Comparison of ENCODE assay signal across 8 cellular contexts in the genomic region with DNA sequence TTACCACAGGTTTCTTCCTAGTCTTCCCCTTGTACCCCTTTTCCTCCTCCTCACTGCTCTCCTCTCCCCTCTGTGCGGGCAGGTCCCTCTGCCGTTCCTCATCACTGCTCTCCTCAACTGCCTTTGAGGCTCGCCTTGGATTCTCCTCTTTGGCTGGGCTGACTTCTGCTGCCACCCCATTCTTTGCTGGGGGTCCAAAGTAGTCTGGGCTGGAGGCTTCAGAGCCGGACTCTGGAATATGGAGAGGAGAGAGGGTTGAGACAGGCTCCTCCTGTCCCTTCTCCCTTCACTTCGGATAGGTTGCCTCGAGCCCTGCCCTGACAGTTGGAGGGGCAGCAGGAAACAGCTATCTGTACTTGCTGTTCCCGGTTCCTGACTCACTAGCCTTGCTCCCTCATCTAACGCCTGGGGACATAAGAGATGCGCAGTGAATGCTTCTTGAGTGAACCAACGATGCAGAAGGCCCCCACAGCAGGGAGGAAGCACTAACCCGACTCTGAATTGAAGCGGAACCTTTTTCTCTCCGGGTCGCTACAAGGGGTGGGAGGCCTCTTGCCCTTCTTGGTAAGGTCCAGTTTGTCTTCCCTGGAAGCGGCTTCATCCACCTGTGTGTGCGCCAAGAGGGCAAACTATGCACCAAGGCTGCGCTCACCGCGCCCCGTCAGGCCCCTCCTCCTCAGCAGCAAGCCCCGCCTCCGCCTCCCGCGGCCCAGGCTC. TPM values are rescaled to one million over a fixed set of nuclear protein-coding genes. Genes with fewer than 3 reads are reported as not detected.
DNase-seq lines count a peak whose midpoint lies in the region; FAIRE-seq and TF ChIP-seq lines count a peak whose summit lies in the region.

No MANE protein-coding gene starts in this region.

- no peak for TF ChIP-seq CTCF in GM06990 (IDR thresholded peaks at IDR 0.05; ENCODE audit: insufficient read depth, low read length, poor library complexity, severe bottlenecking)

- no peak for DNase-seq in GM06990 (ENCODE audit: extremely low read depth, insufficient read length)
- peak; percentile 90 for DNase-seq in GM23248
- DNase-seq in NCI-H1048 (lab: John Stamatoyannopoulos, UW), result peak; percentile 8
- DNase-seq in adipocyte (ENCODE audit: low read depth), result peak; percentile 30
- DNase-seq in small intestine, result peak; percentile 82
- DNase-seq in erythroblast (lab: John Stamatoyannopoulos, UW), result no peak
- DNase-seq in KBM-7, result no peak

- H3K79me2 ChIP-seq in GM23248 (ENCODE audit: insufficient read depth), result peaks cover 19% of the 10 kb centered on the region

- in situ Hi-C loops in GM23248 (cut with MboI) (no loop called here), KBM-7 (cut with MboI; ENCODE audit: low pct_unique_long_range_greater_than_20kb, low sequenced_read_pairs) (no loop called here)

- H3K4me3 ChIP-seq in GM06990 (replicated peaks; ENCODE audit: low read depth, low read length), result peak overlapping the region; percentile 78
- peak overlapping the region; percentile 91 for H3K4me3 ChIP-seq in GM23248
- H3K4me3 ChIP-seq in adipocyte (ENCODE audit: low read length), result peak overlapping the region; percentile 87
- H3K4me3 ChIP-seq in iPS-11a (ENCODE audit: low read depth, low read length), result peak overlapping the region; percentile 71
- peak overlapping the region; percentile 64 to 75 for H3K4me3 ChIP-seq in small intestine (ENCODE audit: low read depth in 1 of 2, low read length in 2 of 2)

- H3K27ac ChIP-seq in GM23248 (peak overlapping the region; percentile 81), small intestine (ENCODE audit: low read depth in 1 of 2, low read length in 1 of 2) (peak overlapping the region; percentile 93 to 96)

- H3K4me2 ChIP-seq in GM23248 (ENCODE audit: unreplicated experiment), result peak overlapping the region; percentile 89

- FAIRE-seq in small intestine (lab: Jason Lieb, UNC), result no peak

- no peaks in the 10 kb centered on the region for H3K9me2 ChIP-seq in GM23248 (ENCODE audit: insufficient read depth)

- H3K9me3 ChIP-seq in GM23248 (ENCODE audit: low read depth) (no peaks in the 10 kb centered on the region), adipocyte (ENCODE audit: control insufficient read depth, low read length) (no peaks in the 10 kb centered on the region), small intestine (ENCODE audit: control insufficient read depth, low read depth) (no peaks in the 10 kb centered on the region)

- H3K4me1 ChIP-seq in GM23248 (ENCODE audit: insufficient read depth), result peaks cover 15% of the 10 kb centered on the region
- H3K4me1 ChIP-seq in adipocyte (ENCODE audit: control insufficient read depth, insufficient read depth, low read length), result peaks cover 28% of the 10 kb centered on the region
- H3K4me1 ChIP-seq in small intestine (ENCODE audit: control insufficient read depth in 2 of 2, insufficient read depth in 1 of 2, low read depth in 1 of 2, low read length in 1 of 2), result peaks cover 2 to 7% of the 10 kb centered on the region in 2 donors

- TF ChIP-seq POLR2A in erythroblast (IDR thresholded peaks at IDR 0.05; ENCODE audit: low read length), result no peak

- H3K27me3 ChIP-seq in GM06990 (replicated peaks; ENCODE audit: control insufficient read depth, insufficient read depth, low read length) (no peaks in the 10 kb centered on the region), GM23248 (replicated peaks; ENCODE audit: insufficient read depth) (no peaks in the 10 kb centered on the region), adipocyte (replicated peaks; ENCODE audit: control insufficient read depth, insufficient read depth, low read length) (no peaks in the 10 kb centered on the region), small intestine (ENCODE audit: control insufficient read depth in 2 of 2, insufficient read depth in 2 of 2, low read length in 2 of 2) (no peaks in the 10 kb centered on the region)

- peaks cover 16% of the 10 kb centered on the region for H3K36me3 ChIP-seq in GM06990 (ENCODE audit: control insufficient read depth, insufficient read depth, low read length)
- H3K36me3 ChIP-seq in GM23248 (ENCODE audit: low read depth), result peaks cover 4% of the 10 kb centered on the region; the same call in 1 of the 2 replicates
- H3K36me3 ChIP-seq in adipocyte (ENCODE audit: control insufficient read depth, insufficient read depth, low read length, severe bottlenecking), result peaks cover 36% of the 10 kb centered on the region
- peaks cover 2 to 9% of the 10 kb centered on the region in 2 donors for H3K36me3 ChIP-seq in small intestine (ENCODE audit: control insufficient read depth in 2 of 2, insufficient read depth in 2 of 2, low read length in 2 of 2)

- 3 to 4% methylated on average over 21 to 24 of the region's 24 CpGs for WGBS in GM23248 (ENCODE audit: low coverage in 1 of 2, low lambda C conversion rate in 2 of 2, missing lambda C conversion rate in 2 of 2), 2 experiments
- 12 to 15% (median 14%) methylated on average over 21 to 24 of the region's 24 CpGs for WGBS in small intestine, 3 donors

- H2AFZ ChIP-seq in GM23248, result peak overlapping the region; percentile 95

- no peaks in the 10 kb centered on the region for H4K20me1 ChIP-seq in GM23248 (ENCODE audit: insufficient read depth)

- H3K9ac ChIP-seq in GM23248, result peak overlapping the region; percentile 86
- H3K9ac ChIP-seq in adipocyte (ENCODE audit: low read length), result peak overlapping the region; percentile 99

- H3F3A ChIP-seq in GM23248 (ENCODE audit: insufficient read depth), result peaks cover 20% of the 10 kb centered on the region

RNA-seq across cellular contexts. Expression of a gene that starts 0.6 kb away (rescaled TPM):
- total RNA-seq in GM23248 (2014; rRNA removed; shearing (Covaris generic)), result 3.2 and 3.9 TPM in 2 replicates
- polyA plus RNA-seq in GM23248 (2016; fragmentation: Nextera tagmentation; extraction: Ambion mirVana), result 11.9 and 14.0 TPM in 2 replicates
- polyA plus RNA-seq in small intestine, result 10 to 100 TPM; 14.6 to 15.2 (median 15.0) TPM

RNA-seq across cellular contexts. Expression of a gene that starts 1.3 kb away (rescaled TPM):
- 51.1 and 111 TPM in 2 replicates for total RNA-seq in GM23248 (2014; rRNA removed; shearing (Covaris generic))
- polyA plus RNA-seq in GM23248 (2016; fragmentation: Nextera tagmentation; extraction: Ambion mirVana) (32.3 and 35.3 TPM in 2 replicates), small intestine (10 to 100 TPM; 49.2 to 80.4 (median 55.1) TPM)

RNA-seq across cellular contexts. Expression of a gene that starts 16.1 kb away (rescaled TPM):
- not detected in 2 replicates for total RNA-seq in GM23248 (2014; rRNA removed; shearing (Covaris generic))
- polyA plus RNA-seq in GM23248 (2016; fragmentation: Nextera tagmentation; extraction: Ambion mirVana), result not detected in 2 replicates
- 1 to 10 TPM in 2 of 3 donors, not detected in 1; 1.3 to 1.6 TPM for polyA plus RNA-seq in small intestine

RNA-seq across cellular contexts. Expression of a gene that starts 21.1 kb away (rescaled TPM):
- total RNA-seq in GM23248 (2014; rRNA removed; shearing (Covaris generic)), result 57.7 and 57.9 TPM in 2 replicates
- polyA plus RNA-seq in GM23248 (2016; fragmentation: Nextera tagmentation; extraction: Ambion mirVana) (12.5 and 13.6 TPM in 2 replicates), small intestine (10 to 100 TPM; 21.6 to 30.0 (median 28.0) TPM)

RNA-seq across cellular contexts. Expression of a gene that starts 28.2 kb away (rescaled TPM):
- not detected in 2 replicates for total RNA-seq in GM23248 (2014; rRNA removed; shearing (Covaris generic))
- polyA plus RNA-seq in GM23248 (2016; fragmentation: Nextera tagmentation; extraction: Ambion mirVana), result not detected in 2 replicates
- not detected for polyA plus RNA-seq in small intestine

Comparison
In these comparisons a context has a peak if more than half of its experiments do, and no peak if none do; other contexts are left out.
1. DNase-seq: peak in GM23248 (single experiment), NCI-H1048 (single experiment), adipocyte (single experiment) and small intestine (single experiment); none in GM06990 (single experiment), erythroblast (0 of 2) and KBM-7 (single experiment).
2. Peak in every context shown above with its lines, with median percentiles within 50 percentile points of each other: H3K4me3 ChIP-seq.